In genomic region chr6:160254467-160255312, GRCh38 we compare ENCODE assay signal across 19 cellular contexts. TPM values are rescaled to one million over a fixed set of nuclear protein-coding genes. Genes with fewer than 3 reads are reported as not detected.
DNase-seq lines count a peak whose midpoint lies in the region; ATAC-seq, FAIRE-seq and TF ChIP-seq lines count a peak whose summit lies in the region.
"Had no signal": no experiment of that assay in that cellular context is flagged by ENCODE, and none has a peak within 500 bp of the region (broad histone marks: within the 10 kb centered on the region; RNA-seq: fewer than 3 reads in every experiment).

No MANE protein-coding gene starts in this region.

- WGBS in pancreas, 2 donors, result 51 to 52% methylated on average over 7 of the region's 7 CpGs

- DNase-seq in NCI-H69 (lab: John Stamatoyannopoulos, UW) (peak; percentile 20), glomerular visceral epithelial cell (ENCODE audit: extremely low spot score) (peak; percentile 95), pancreas (peak in 4 of 6 donors; percentile 22 to 63 (median 38)), EL (no peak), NCI-H2107 (lab: John Stamatoyannopoulos, UW) (no peak), superior temporal gyrus (ENCODE audit: extremely low spot score) (no peak)
- DNase-seq: activated CD8-positive, alpha-beta T cell treated with anti-CD3 and anti-CD28 coated beads for 36 hours; amniotic stem cell; DMS79; IMR-90; NCI-H1105; NCI-H2227 treated with DMSO at 0.1 percent for 48 hours; nucleus accumbens; stimulated activated naive CD8-positive, alpha-beta T cell treated with anti-CD3 and anti-CD28 coated beads, Interleukin-15, amount 100 ng/mL, for 72 hours had no signal

- H3K4me3 ChIP-seq in pancreas, result no peak overlapping the region
- H3K4me3 ChIP-seq: coronary artery had no signal

- H3K27me3 ChIP-seq in pancreas, result peaks cover 0 to 2% (median 0%) of the 10 kb centered on the region in 4 donors

- no peaks in the 10 kb centered on the region for H3K9me3 ChIP-seq in pancreas

- ATAC-seq in GM18907 (IDR thresholded peaks at IDR 0.05; ENCODE audit: unreplicated experiment) (peak; percentile 46), pancreas (peak; percentile 83 to 94 (median 90)), GM19023 (IDR thresholded peaks at IDR 0.05; ENCODE audit: unreplicated experiment) (no peak)
- ATAC-seq: stimulated activated naive CD8-positive, alpha-beta T cell treated with anti-CD3 and anti-CD28 coated beads, Interleukin-15, amount 100 ng/mL, for 72 hours had no signal

- H3K4me1 ChIP-seq in pancreas, result no peaks in the 10 kb centered on the region

- intact Hi-C loops in pancreas (cut with DNase I), result no loop called here

- no peak for TF ChIP-seq CTCF in pancreas (IDR thresholded peaks at IDR 0.05)

- no peak for FAIRE-seq in pancreas (lab: Jason Lieb, UNC)
- FAIRE-seq: TTC549 had no signal

- H3K27ac ChIP-seq in pancreas, result peak overlapping the region in 3 of 4 donors; percentile 34 to 49 (median 43)
- H3K27ac ChIP-seq: coronary artery had no signal

- no peaks in the 10 kb centered on the region for H3K36me3 ChIP-seq in pancreas

RNA-seq across cellular contexts. Expression of gene SLC22A2, which starts 3.9 kb away (rescaled TPM):
- not detected for total RNA-seq in pancreas
- polyA plus RNA-seq in pancreas, result not detected
- total RNA-seq: activated CD8-positive, alpha-beta T cell treated with anti-CD3 and anti-CD28 coated beads for 36 hours; activated T-helper 1 cell treated with anti-CD3 and anti-CD28 coated beads, Interleukin-12 subunit alpha, Interleukin-12 subunit beta, Interleukin-2, Interleukin-4 antibody, amounts not matched to agents 30 ng/mL and 10 ng/mL and 1 ng/mL, durations not matched to agents 14 hours and 24 hours and 36 hours; IMR-90 had no signal
- polyA plus RNA-seq: IMR-90 had no signal

Comparison
In these comparisons a context has a peak if more than half of its experiments do, and no peak if none do; other contexts are left out.
1. DNase-seq: peak in NCI-H69 (single experiment), glomerular visceral epithelial cell (single experiment) and pancreas (4 of 6); none in EL (single experiment), NCI-H2107 (single experiment) and superior temporal gyrus (single experiment).